ENCODE assay signal across 19 cellular contexts in genomic region chr5:170782438-170782837, GRCh38. TPM values are rescaled to one million over a fixed set of nuclear protein-coding genes. Genes with fewer than 3 reads are reported as not detected.
A peak's percentile ranks its signal among the peaks of the same experiment; 100 is the strongest.
DNase-seq lines count a peak whose midpoint lies in the region; ATAC-seq, FAIRE-seq and TF ChIP-seq lines count a peak whose summit lies in the region.
"Had no signal": no experiment of that assay in that cellular context is flagged by ENCODE, and none has a peak within 500 bp of the region (broad histone marks: within the 10 kb centered on the region; RNA-seq: fewer than 3 reads in every experiment).

No MANE protein-coding gene starts in this region.

- H3K36me3 ChIP-seq in mammary epithelial cell (ENCODE audit: insufficient read depth, low read length) (no peaks in the 10 kb centered on the region), H7 (replicated peaks; ENCODE audit: control insufficient read depth, insufficient read depth, low read length) (no peaks in the 10 kb centered on the region)
- H3K36me3 ChIP-seq: gastrocnemius medialis, neural progenitor cell, sigmoid colon had no signal

- FAIRE-seq in GM12892 (lab: Jason Lieb, UNC): no peak
- FAIRE-seq: A549 had no signal

- CTCF ChIA-PET in MCF 10A (lab: Yijun Ruan, JAX): interaction anchor here (0.7 to 16.3 kb wide), 7 partner anchors 10 to 429 kb away, joined by 3 to 992 read pairs (median 6); no protein-coding TSS in a partner anchor
- CTCF ChIA-PET in mammary epithelial cell (lab: Charles Lee; ENCODE audit: low non-redundant PET): no interaction called here

- TF ChIP-seq POLR2A in GM12892 (IDR thresholded peaks at IDR 0.05; ENCODE audit: low read depth, low read length): no peak

- POLR2A ChIA-PET in MCF 10A (lab: Yijun Ruan, JAX): no interaction called here

- no peaks in the 10 kb centered on the region for H3K9me3 ChIP-seq in mammary epithelial cell (replicated peaks; ENCODE audit: insufficient read depth, low read length)
- H3K9me3 ChIP-seq: A549, gastrocnemius medialis, sigmoid colon had no signal

- no peak overlapping the region for H3K9ac ChIP-seq in mammary epithelial cell (ENCODE audit: insufficient read depth, low read length)
- H3K9ac ChIP-seq: neural progenitor cell had no signal

- H3K4me3 ChIP-seq in mammary epithelial cell (replicated peaks in 1 of 3; ENCODE audit: insufficient read depth in 1 of 3, low read depth in 2 of 3, low read length in 3 of 3) (no peak overlapping the region), H7 (ENCODE audit: insufficient read depth, low read depth, low read length) (no peak overlapping the region)
- H3K4me3 ChIP-seq: A549, gastrocnemius medialis, neural progenitor cell, sigmoid colon had no signal

- dilution Hi-C loops in mammary epithelial cell (cut with HindIII; ENCODE audit: low sequenced_read_pairs): no loop called here

- no peak for TF ChIP-seq CTCF in MCF 10A (IDR thresholded peaks at IDR 0.05; ENCODE audit: unreplicated experiment)
- no peak for TF ChIP-seq CTCF in mammary epithelial cell (conservative IDR thresholded peaks at IDR 0.05 in 1 of 2, IDR thresholded peaks at IDR 0.05 in 1 of 2; ENCODE audit: extremely low read depth in 1 of 2, insufficient read depth in 1 of 2, low read depth in 1 of 2, low read length in 2 of 2)

- no peaks in the 10 kb centered on the region for H3K27me3 ChIP-seq in mammary epithelial cell (ENCODE audit: insufficient read depth, low read length)
- H3K27me3 ChIP-seq in H7 (ENCODE audit: control insufficient read depth, insufficient read depth, low read length): no peaks in the 10 kb centered on the region
- H3K27me3 ChIP-seq: gastrocnemius medialis, neural progenitor cell, sigmoid colon had no signal

- in situ Hi-C loops in mammary epithelial cell (cut with MboI; ENCODE audit: low sequenced_read_pairs in 2 of 2): no loop called here

- peak; percentile 32 for DNase-seq in MCF 10A (ENCODE audit: unreplicated experiment)
- no peak for DNase-seq in mammary epithelial cell
- DNase-seq in RPMI8226: peak; percentile 23
- DNase-seq in left ventricle myocardium superior: no peak
- DNase-seq in H7: no peak
- DNase-seq in GM12892 (ENCODE audit: insufficient read length): no peak
- DNase-seq in Ammon's horn (ENCODE audit: low spot score): no peak
- DNase-seq: activated CD4-positive, alpha-beta T cell treated with anti-CD3 and anti-CD28 coated beads, Interleukin-2, amount 10 ng/mL, durations not matched to agents 24 days and 14 days; CD8-positive, alpha-beta memory T cell; gastrocnemius medialis; HFFc6; SIG-M5; sigmoid colon; stimulated activated CD4-positive, alpha-beta T cell treated with anti-CD3 and anti-CD28 coated beads, Interleukin-4, amount 100 ng/mL, for 24 hours; T1000 had no signal

- no peaks in the 10 kb centered on the region for H3K36me3 Mint-ChIP-seq in MCF 10A (ENCODE audit: insufficient read depth, unreplicated experiment)
- H3K36me3 Mint-ChIP-seq: CD8-positive, alpha-beta memory T cell; neural progenitor cell had no signal

- H3K4me1 ChIP-seq in mammary epithelial cell (ENCODE audit: insufficient read depth, low read length): no peaks in the 10 kb centered on the region
- H3K4me1 ChIP-seq: A549, gastrocnemius medialis, sigmoid colon had no signal

- H3K79me2 ChIP-seq in mammary epithelial cell (ENCODE audit: insufficient read depth, low read length): no peaks in the 10 kb centered on the region

- no peaks in the 10 kb centered on the region for H3K27me3 Mint-ChIP-seq in MCF 10A (ENCODE audit: insufficient read depth, unreplicated experiment)
- H3K27me3 Mint-ChIP-seq: activated CD4-positive, alpha-beta T cell treated with anti-CD3 and anti-CD28 coated beads, Interleukin-2, amount 10 ng/mL, durations not matched to agents 24 days and 14 days; CD8-positive, alpha-beta memory T cell; central memory CD8-positive, alpha-beta T cell had no signal

- 59% methylated on average over 5 of the region's 6 CpGs for WGBS in mammary epithelial cell (ENCODE audit: low coverage, missing lambda C conversion rate)

- ATAC-seq in left ventricle myocardium superior: peak; percentile 19
- no peak for ATAC-seq in HG02798 (IDR thresholded peaks at IDR 0.05; ENCODE audit: poor library complexity, unreplicated experiment)
- ATAC-seq: A549, gastrocnemius medialis had no signal

- BruUV-seq in MCF 10A (replicated peaks; lab: Mats Ljungman, UMichigan) (no TSS peak), mammary epithelial cell (replicated peaks; lab: Mats Ljungman, UMichigan) (no TSS peak)

- no peak overlapping the region for H3K27ac Mint-ChIP-seq in MCF 10A (ENCODE audit: low read depth, unreplicated experiment)
- H3K27ac Mint-ChIP-seq: activated CD4-positive, alpha-beta T cell treated with anti-CD3 and anti-CD28 coated beads, Interleukin-2, amount 10 ng/mL, durations not matched to agents 24 days and 14 days; CD8-positive, alpha-beta memory T cell; HFFc6; neural progenitor cell had no signal

- H3K4me2 ChIP-seq in mammary epithelial cell (ENCODE audit: insufficient read depth, low read depth, low read length): no peak overlapping the region
- H3K4me2 ChIP-seq: A549, neural progenitor cell had no signal

- no peaks in the 10 kb centered on the region for H3K4me1 Mint-ChIP-seq in MCF 10A (ENCODE audit: insufficient read depth, unreplicated experiment)
- H3K4me1 Mint-ChIP-seq: activated CD4-positive, alpha-beta T cell treated with anti-CD3 and anti-CD28 coated beads, Interleukin-2, amount 10 ng/mL, durations not matched to agents 24 days and 14 days; CD8-positive, alpha-beta memory T cell; central memory CD8-positive, alpha-beta T cell had no signal

- H3K9me3 Mint-ChIP-seq in MCF 10A (ENCODE audit: unreplicated experiment): no peaks in the 10 kb centered on the region
- H3K9me3 Mint-ChIP-seq: activated CD4-positive, alpha-beta T cell treated with anti-CD3 and anti-CD28 coated beads, Interleukin-2, amount 10 ng/mL, durations not matched to agents 24 days and 14 days; CD8-positive, alpha-beta memory T cell; central memory CD8-positive, alpha-beta T cell; HFFc6; neural progenitor cell had no signal

- no peaks in the 10 kb centered on the region for H4K20me1 ChIP-seq in mammary epithelial cell (ENCODE audit: insufficient read depth, low read length)

- no peak overlapping the region for H3K27ac ChIP-seq in mammary epithelial cell (ENCODE audit: insufficient read depth, low read depth, low read length)
- H3K27ac ChIP-seq: A549, gastrocnemius medialis, neural progenitor cell, sigmoid colon had no signal

- intact Hi-C loops in MCF 10A (cut with micrococcal nuclease): no loop called here
- intact Hi-C loops in mammary epithelial cell (cut with micrococcal nuclease): no loop called here
- intact Hi-C loops in left ventricle myocardium superior (cut with micrococcal nuclease): no loop called here

- no peak overlapping the region for H3K4me3 Mint-ChIP-seq in MCF 10A (ENCODE audit: unreplicated experiment)
- H3K4me3 Mint-ChIP-seq: activated CD4-positive, alpha-beta T cell treated with anti-CD3 and anti-CD28 coated beads, Interleukin-2, amount 10 ng/mL, durations not matched to agents 24 days and 14 days; CD8-positive, alpha-beta memory T cell; central memory CD8-positive, alpha-beta T cell; HFFc6; neural progenitor cell had no signal

- no peak overlapping the region for H2AFZ ChIP-seq in mammary epithelial cell (ENCODE audit: low read depth, low read length)
- H2AFZ ChIP-seq: neural progenitor cell had no signal

RNA-seq across cellular contexts. Expression of gene GABRP, which starts 1.1 kb away (rescaled TPM):
- not detected in 2 replicates for total RNA-seq in MCF 10A (2022)
- total RNA-seq in mammary epithelial cell: 1 to 10 TPM in 1 of 2 donors, under 1 TPM in 1; 0.28 to 7.2 TPM
- 0.35 TPM for polyA plus RNA-seq in mammary epithelial cell
- polyA minus RNA-seq in mammary epithelial cell: not detected
- not detected for total RNA-seq in left ventricle myocardium superior
- total RNA-seq in H7 (2014; rRNA removed; shearing (Covaris generic)): 2.1 and 2.2 TPM in 2 replicates
- not detected for polyA plus RNA-seq in GM12892 (2012; ENCODE audit: missing spikeins)
- total RNA-seq: activated CD4-positive, alpha-beta T cell treated with anti-CD3 and anti-CD28 coated beads, Interleukin-2, amount 10 ng/mL, durations not matched to agents 24 days and 14 days; CD8-positive, alpha-beta memory T cell; gastrocnemius medialis; HFFc6; sigmoid colon had no signal
- polyA plus RNA-seq: A549; CD8-positive, alpha-beta memory T cell had no signal

Comparison
In these comparisons a context has a peak if more than half of its experiments do, and no peak if none do; other contexts are left out.
1. DNase-seq: peak in MCF 10A (single experiment) and RPMI8226 (single experiment); none in mammary epithelial cell (single experiment), left ventricle myocardium superior (single experiment), H7 (single experiment), GM12892 (single experiment) and Ammon's horn (single experiment).